ENCODE assay signal across 8 cellular contexts in the genomic region with DNA sequence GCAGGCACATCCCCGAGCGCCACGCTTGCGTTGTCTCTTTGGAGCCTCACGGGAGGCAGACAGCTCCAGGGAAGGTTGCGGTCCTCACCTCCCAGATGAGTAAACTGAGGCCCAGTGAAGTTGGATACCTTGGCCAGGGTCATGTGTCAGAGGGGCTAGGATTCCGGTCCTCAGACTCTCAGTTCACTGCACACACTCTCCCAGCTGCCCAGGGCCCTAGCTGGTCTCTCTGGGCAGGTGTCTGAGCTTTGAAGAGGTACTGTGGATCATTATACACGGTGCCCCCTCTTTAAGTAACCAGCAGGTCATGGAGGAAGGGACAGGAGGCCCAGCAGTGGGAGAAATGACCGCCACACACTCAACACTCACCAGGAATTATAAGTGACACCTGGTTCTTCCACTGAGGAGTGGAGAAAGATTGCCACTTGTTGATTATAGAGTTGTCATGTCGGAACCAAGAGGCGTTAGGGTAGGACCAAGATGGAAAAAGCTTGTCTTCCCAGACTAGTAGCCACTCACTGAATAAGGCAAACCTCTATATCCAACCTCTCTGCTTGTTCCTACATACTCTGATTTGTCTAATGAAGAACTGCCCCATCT. TPM values are rescaled to one million over a fixed set of nuclear protein-coding genes. Genes with fewer than 3 reads are reported as not detected.
DNase-seq lines count a peak whose midpoint lies in the region; TF ChIP-seq lines count a peak whose summit lies in the region.

No MANE protein-coding gene starts in this region.

- no peak for DNase-seq in H7
- no peak for DNase-seq in SK-N-MC (ENCODE audit: low read depth, low spot score)
- DNase-seq in foreskin fibroblast = no peak
- no peak for DNase-seq in skeletal muscle cell (ENCODE audit: low read depth)
- no peak for DNase-seq in ACHN
- DNase-seq in G401 (ENCODE audit: low spot score) = no peak
- no peak for DNase-seq in GM10266 (ENCODE audit: extremely low spot score)
- no peak for DNase-seq in DMS 273 treated with DMSO at 0.1 percent for 48 hours (lab: John Stamatoyannopoulos, UW)

- H3K36me3 ChIP-seq in H7 (replicated peaks; ENCODE audit: control insufficient read depth, insufficient read depth, low read length) (peaks cover 33% of the 10 kb centered on the region), SK-N-MC (ENCODE audit: insufficient read depth, low read length) (peaks cover 35% of the 10 kb centered on the region; the same call in 1 of the 2 replicates)

- no peak overlapping the region for H3K27ac ChIP-seq in SK-N-MC

- no peaks in the 10 kb centered on the region for H3K27me3 ChIP-seq in H7 (ENCODE audit: control insufficient read depth, insufficient read depth, low read length)

- peak overlapping the region; percentile 90 for H3K9ac ChIP-seq in SK-N-MC (ENCODE audit: insufficient read length)

- in situ Hi-C loops in ACHN (cut with HindIII; ENCODE audit: low pct_ligation_motif_present, low pct_unique_long_range_greater_than_20kb, low sequenced_read_pairs) = no loop called here
- in situ Hi-C loops in G401 (cut with HindIII; ENCODE audit: low sequenced_read_pairs) = no loop called here

- no peaks in the 10 kb centered on the region for H3K9me3 ChIP-seq in SK-N-MC (ENCODE audit: low read depth, low read length)

- peak overlapping the region; percentile 96 for H3K4me3 ChIP-seq in H7 (ENCODE audit: insufficient read depth, low read depth, low read length)
- peak overlapping the region; percentile 93 for H3K4me3 ChIP-seq in SK-N-MC
- peak overlapping the region; percentile 96 to 100 for H3K4me3 ChIP-seq in foreskin fibroblast (ENCODE audit: low read depth in 1 of 2, low read length in 2 of 2)
- peak overlapping the region; percentile 99 for H3K4me3 ChIP-seq in skeletal muscle cell (ENCODE audit: low read depth, low read length)

- TF ChIP-seq CTCF in foreskin fibroblast (IDR thresholded peaks at IDR 0.05; ENCODE audit: low read depth, low read length) (peak; percentile 5), GM10266 (IDR thresholded peaks at IDR 0.05; ENCODE audit: control insufficient read depth, insufficient read depth, low read depth, missing control alignments) (no peak)

RNA-seq across cellular contexts. Expression of a gene that starts 0.6 kb away (rescaled TPM):
- total RNA-seq in H7 (2014; rRNA removed; shearing (Covaris generic)) = 46.5 and 46.6 TPM in 2 replicates
- total RNA-seq in G401 (2014; rRNA removed; shearing (Covaris generic)) = 34.7 and 37.0 TPM in 2 replicates

RNA-seq across cellular contexts. Expression of a gene that starts 18.1 kb away (rescaled TPM):
- 45.4 and 46.7 TPM in 2 replicates for total RNA-seq in H7 (2014; rRNA removed; shearing (Covaris generic))
- total RNA-seq in G401 (2014; rRNA removed; shearing (Covaris generic)) = 59.4 and 68.2 TPM in 2 replicates

RNA-seq across cellular contexts. Expression of a gene that starts 38.1 kb away (rescaled TPM):
- 197 and 228 TPM in 2 replicates for total RNA-seq in H7 (2014; rRNA removed; shearing (Covaris generic))
- 339 and 392 TPM in 2 replicates for total RNA-seq in G401 (2014; rRNA removed; shearing (Covaris generic))

RNA-seq across cellular contexts. Expression of a gene that starts 45.1 kb away (rescaled TPM):
- total RNA-seq in H7 (2014; rRNA removed; shearing (Covaris generic)) = 5.1 and 5.8 TPM in 2 replicates
- 2.3 and 3.9 TPM in 2 replicates for total RNA-seq in G401 (2014; rRNA removed; shearing (Covaris generic))

RNA-seq across cellular contexts. Expression of a gene that starts 53.2 kb away (rescaled TPM):
- 3.3 and 5.3 TPM in 2 replicates for total RNA-seq in H7 (2014; rRNA removed; shearing (Covaris generic))
- total RNA-seq in G401 (2014; rRNA removed; shearing (Covaris generic)) = 2.4 and 7.3 TPM in 2 replicates
